1 cellular context compared by ENCODE assay signal in the genomic region with DNA sequence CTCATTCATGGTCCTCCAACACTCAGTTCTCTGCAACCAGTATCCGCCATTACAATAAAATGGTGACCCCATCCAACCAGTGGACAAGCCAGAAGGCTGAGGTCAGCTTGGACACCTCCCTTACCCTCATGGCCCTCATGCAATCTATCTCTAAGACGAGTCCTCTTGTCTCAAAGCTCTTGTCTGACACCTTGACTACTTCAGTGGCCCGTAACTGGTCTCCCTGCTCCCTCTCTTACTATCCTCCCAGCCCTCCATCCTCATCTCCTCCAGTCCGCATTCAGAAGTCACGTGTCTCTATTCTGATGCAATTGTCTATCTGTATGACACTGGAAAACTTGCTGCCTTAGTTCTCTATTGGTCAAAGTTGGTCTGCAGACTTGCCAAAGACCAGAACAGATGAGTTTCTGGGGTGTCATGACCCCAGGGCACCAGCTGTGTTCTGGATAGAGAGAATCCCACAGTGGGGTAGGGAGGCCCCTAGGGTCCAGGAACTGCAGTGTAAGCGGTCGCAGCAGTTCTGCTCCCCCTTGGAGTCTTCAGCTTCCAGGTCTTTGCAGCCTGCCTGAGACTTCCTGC.
TF ChIP-seq lines count a peak whose summit lies in the region.

No MANE protein-coding gene starts in this region.

TF ChIP-seq in K562, 482 proteins besides CTCF, POLR2A, EP300 and RAD21 (continued from another document):
- TF ChIP-seq ATF6 (CRISPR knock-in tag; IDR thresholded peaks at IDR 0.05): no peak
- TF ChIP-seq, protein P1, sequence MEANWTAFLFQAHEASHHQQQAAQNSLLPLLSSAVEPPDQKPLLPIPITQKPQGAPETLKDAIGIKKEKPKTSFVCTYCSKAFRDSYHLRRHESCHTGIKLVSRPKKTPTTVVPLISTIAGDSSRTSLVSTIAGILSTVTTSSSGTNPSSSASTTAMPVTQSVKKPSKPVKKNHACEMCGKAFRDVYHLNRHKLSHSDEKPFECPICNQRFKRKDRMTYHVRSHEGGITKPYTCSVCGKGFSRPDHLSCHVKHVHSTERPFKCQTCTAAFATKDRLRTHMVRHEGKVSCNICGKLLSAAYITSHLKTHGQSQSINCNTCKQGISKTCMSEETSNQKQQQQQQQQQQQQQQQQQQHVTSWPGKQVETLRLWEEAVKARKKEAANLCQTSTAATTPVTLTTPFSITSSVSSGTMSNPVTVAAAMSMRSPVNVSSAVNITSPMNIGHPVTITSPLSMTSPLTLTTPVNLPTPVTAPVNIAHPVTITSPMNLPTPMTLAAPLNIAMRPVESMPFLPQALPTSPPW (CRISPR knock-in tag; IDR thresholded peaks at IDR 0.05): peak; percentile 23; the same call in 1 of the 2 replicates
- no peak for TF ChIP-seq ZNF143 (CRISPR knock-in tag; IDR thresholded peaks at IDR 0.05)
- TF ChIP-seq HIVEP1 (CRISPR knock-in tag; IDR thresholded peaks at IDR 0.05): no peak
- no peak for TF ChIP-seq CHD1 (IDR thresholded peaks at IDR 0.05; ENCODE audit: low read length)
- TF ChIP-seq NFATC3 (IDR thresholded peaks at IDR 0.05): no peak
- TF ChIP-seq, protein P2, sequence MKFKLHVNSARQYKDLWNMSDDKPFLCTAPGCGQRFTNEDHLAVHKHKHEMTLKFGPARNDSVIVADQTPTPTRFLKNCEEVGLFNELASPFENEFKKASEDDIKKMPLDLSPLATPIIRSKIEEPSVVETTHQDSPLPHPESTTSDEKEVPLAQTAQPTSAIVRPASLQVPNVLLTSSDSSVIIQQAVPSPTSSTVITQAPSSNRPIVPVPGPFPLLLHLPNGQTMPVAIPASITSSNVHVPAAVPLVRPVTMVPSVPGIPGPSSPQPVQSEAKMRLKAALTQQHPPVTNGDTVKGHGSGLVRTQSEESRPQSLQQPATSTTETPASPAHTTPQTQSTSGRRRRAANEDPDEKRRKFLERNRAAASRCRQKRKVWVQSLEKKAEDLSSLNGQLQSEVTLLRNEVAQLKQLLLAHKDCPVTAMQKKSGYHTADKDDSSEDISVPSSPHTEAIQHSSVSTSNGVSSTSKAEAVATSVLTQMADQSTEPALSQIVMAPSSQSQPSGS (CRISPR knock-in tag; IDR thresholded peaks at IDR 0.05): no peak
- no peak for TF ChIP-seq POLR2G (IDR thresholded peaks at IDR 0.05; ENCODE audit: low read depth, low read length)
- TF ChIP-seq RBM17 (IDR thresholded peaks at IDR 0.05; ENCODE audit: borderline replicate concordance, low read depth, low read length): no peak
- no peak for TF ChIP-seq ZNF217 (CRISPR knock-in tag; IDR thresholded peaks at IDR 0.05)
- TF ChIP-seq, protein P3, sequence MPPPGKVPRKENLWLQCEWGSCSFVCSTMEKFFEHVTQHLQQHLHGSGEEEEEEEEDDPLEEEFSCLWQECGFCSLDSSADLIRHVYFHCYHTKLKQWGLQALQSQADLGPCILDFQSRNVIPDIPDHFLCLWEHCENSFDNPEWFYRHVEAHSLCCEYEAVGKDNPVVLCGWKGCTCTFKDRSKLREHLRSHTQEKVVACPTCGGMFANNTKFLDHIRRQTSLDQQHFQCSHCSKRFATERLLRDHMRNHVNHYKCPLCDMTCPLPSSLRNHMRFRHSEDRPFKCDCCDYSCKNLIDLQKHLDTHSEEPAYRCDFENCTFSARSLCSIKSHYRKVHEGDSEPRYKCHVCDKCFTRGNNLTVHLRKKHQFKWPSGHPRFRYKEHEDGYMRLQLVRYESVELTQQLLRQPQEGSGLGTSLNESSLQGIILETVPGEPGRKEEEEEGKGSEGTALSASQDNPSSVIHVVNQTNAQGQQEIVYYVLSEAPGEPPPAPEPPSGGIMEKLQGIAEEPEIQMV (tag; conservative IDR thresholded peaks at IDR 0.05; ENCODE audit: low read depth): no peak
- TF ChIP-seq PYGO2 (tag; IDR thresholded peaks at IDR 0.05): no peak
- TF ChIP-seq ELF2 (CRISPR knock-in tag; IDR thresholded peaks at IDR 0.05): no peak
- TF ChIP-seq, protein P4, sequence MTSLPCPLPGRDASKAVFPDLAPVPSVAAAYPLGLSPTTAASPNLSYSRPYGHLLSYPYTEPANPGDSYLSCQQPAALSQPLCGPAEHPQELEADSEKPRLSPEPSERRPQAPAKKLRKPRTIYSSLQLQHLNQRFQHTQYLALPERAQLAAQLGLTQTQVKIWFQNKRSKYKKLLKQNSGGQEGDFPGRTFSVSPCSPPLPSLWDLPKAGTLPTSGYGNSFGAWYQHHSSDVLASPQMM (CRISPR knock-in tag; IDR thresholded peaks at IDR 0.05): no peak
- no peak for TF ChIP-seq ATF1 (CRISPR knock-in tag; IDR thresholded peaks at IDR 0.05)
- 0 out of 2 replicates have a peak, but pooled peaks have one; percentile 55 for TF ChIP-seq ATF1 (tag; IDR thresholded peaks at IDR 0.05)
- TF ChIP-seq POU5F1 (IDR thresholded peaks at IDR 0.05; ENCODE audit: borderline replicate concordance, low read depth, low read length, partially characterized antibody): no peak
- TF ChIP-seq, protein P5, sequence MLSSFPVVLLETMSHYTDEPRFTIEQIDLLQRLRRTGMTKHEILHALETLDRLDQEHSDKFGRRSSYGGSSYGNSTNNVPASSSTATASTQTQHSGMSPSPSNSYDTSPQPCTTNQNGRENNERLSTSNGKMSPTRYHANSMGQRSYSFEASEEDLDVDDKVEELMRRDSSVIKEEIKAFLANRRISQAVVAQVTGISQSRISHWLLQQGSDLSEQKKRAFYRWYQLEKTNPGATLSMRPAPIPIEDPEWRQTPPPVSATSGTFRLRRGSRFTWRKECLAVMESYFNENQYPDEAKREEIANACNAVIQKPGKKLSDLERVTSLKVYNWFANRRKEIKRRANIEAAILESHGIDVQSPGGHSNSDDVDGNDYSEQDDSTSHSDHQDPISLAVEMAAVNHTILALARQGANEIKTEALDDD (IDR thresholded peaks at IDR 0.05): peak; percentile 17; the same call in 1 of the 2 replicates
- TF ChIP-seq KLF13 (tag; IDR thresholded peaks at IDR 0.05; ENCODE audit: borderline replicate concordance, low read depth): 0 out of 2 replicates have a peak, but pooled peaks have one; percentile 24
- no peak for TF ChIP-seq POLR2AphosphoS2 (IDR thresholded peaks at IDR 0.05; ENCODE audit: low read length)
- TF ChIP-seq, protein P6, sequence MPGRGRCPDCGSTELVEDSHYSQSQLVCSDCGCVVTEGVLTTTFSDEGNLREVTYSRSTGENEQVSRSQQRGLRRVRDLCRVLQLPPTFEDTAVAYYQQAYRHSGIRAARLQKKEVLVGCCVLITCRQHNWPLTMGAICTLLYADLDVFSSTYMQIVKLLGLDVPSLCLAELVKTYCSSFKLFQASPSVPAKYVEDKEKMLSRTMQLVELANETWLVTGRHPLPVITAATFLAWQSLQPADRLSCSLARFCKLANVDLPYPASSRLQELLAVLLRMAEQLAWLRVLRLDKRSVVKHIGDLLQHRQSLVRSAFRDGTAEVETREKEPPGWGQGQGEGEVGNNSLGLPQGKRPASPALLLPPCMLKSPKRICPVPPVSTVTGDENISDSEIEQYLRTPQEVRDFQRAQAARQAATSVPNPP (IDR thresholded peaks at IDR 0.05; ENCODE audit: borderline replicate concordance, insufficient read depth, insufficient read length): no peak
- TF ChIP-seq ETV1 (tag; conservative IDR thresholded peaks at IDR 0.05; ENCODE audit: low read depth): no peak
- no peak for TF ChIP-seq ZBTB1 (CRISPR knock-in tag; IDR thresholded peaks at IDR 0.05; ENCODE audit: borderline replicate concordance, low read depth)
- TF ChIP-seq SIN3A (IDR thresholded peaks at IDR 0.05; ENCODE audit: borderline replicate concordance in 2 of 2, control insufficient read depth in 1 of 2, low read depth in 2 of 2, low read length in 2 of 2): no peak
- TF ChIP-seq, protein P7, sequence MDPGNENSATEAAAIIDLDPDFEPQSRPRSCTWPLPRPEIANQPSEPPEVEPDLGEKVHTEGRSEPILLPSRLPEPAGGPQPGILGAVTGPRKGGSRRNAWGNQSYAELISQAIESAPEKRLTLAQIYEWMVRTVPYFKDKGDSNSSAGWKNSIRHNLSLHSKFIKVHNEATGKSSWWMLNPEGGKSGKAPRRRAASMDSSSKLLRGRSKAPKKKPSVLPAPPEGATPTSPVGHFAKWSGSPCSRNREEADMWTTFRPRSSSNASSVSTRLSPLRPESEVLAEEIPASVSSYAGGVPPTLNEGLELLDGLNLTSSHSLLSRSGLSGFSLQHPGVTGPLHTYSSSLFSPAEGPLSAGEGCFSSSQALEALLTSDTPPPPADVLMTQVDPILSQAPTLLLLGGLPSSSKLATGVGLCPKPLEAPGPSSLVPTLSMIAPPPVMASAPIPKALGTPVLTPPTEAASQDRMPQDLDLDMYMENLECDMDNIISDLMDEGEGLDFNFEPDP (CRISPR knock-in tag; IDR thresholded peaks at IDR 0.05): no peak
- 0 out of 2 replicates have a peak, but pooled peaks have one; percentile 10 for TF ChIP-seq BCOR (IDR thresholded peaks at IDR 0.05)
- TF ChIP-seq HNRNPL (IDR thresholded peaks at IDR 0.05; ENCODE audit: low read depth, low read length): no peak
- TF ChIP-seq ZNF133 (CRISPR knock-in tag; IDR thresholded peaks at IDR 0.05): no peak
- TF ChIP-seq KLF6 (CRISPR knock-in tag; IDR thresholded peaks at IDR 0.05; ENCODE audit: borderline replicate concordance): no peak
- TF ChIP-seq ZBTB26 (CRISPR knock-in tag; IDR thresholded peaks at IDR 0.05): no peak
- TF ChIP-seq PHF20 (IDR thresholded peaks at IDR 0.05; ENCODE audit: partially characterized antibody): no peak
- TF ChIP-seq, protein P8, sequence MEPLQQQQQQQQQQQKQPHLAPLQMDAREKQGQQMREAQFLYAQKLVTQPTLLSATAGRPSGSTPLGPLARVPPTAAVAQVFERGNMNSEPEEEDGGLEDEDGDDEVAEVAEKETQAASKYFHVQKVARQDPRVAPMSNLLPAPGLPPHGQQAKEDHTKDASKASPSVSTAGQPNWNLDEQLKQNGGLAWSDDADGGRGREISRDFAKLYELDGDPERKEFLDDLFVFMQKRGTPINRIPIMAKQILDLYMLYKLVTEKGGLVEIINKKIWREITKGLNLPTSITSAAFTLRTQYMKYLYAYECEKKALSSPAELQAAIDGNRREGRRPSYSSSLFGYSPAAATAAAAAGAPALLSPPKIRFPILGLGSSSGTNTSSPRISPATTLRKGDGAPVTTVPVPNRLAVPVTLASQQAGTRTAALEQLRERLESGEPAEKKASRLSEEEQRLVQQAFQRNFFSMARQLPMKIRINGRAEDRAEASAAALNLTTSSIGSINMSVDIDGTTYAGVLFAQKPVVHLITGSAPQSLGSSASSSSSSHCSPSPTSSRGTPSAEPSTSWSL (CRISPR knock-in tag; IDR thresholded peaks at IDR 0.05; ENCODE audit: borderline replicate concordance): no peak
TF ChIP-seq in K562: peak in this region for 79.
